ENCODE assay signal across 26 cellular contexts in genomic region chr9:79621916-79622575, GRCh38. TPM values are rescaled to one million over a fixed set of nuclear protein-coding genes. Genes with fewer than 3 reads are reported as not detected.
DNase-seq lines count a peak whose midpoint lies in the region; ATAC-seq and TF ChIP-seq lines count a peak whose summit lies in the region.
"Had no signal": no experiment of that assay in that cellular context is flagged by ENCODE, and none has a peak within 500 bp of the region (broad histone marks: within the 10 kb centered on the region; RNA-seq: fewer than 3 reads in every experiment).

No MANE protein-coding gene starts in this region.

- H3K27me3 Mint-ChIP-seq in CD8-positive, alpha-beta T cell (ENCODE audit: low read depth): no peaks in the 10 kb centered on the region
- H3K27me3 Mint-ChIP-seq in T-cell (no peaks in the 10 kb centered on the region), immature natural killer cell (ENCODE audit: low read depth in 3 of 3) (peaks cover 4 to 10% (median 7%) of the 10 kb centered on the region in 3 donors)
- H3K27me3 Mint-ChIP-seq: activated CD4-positive, alpha-beta T cell treated with anti-CD3 and anti-CD28 coated beads, Interleukin-2, amount 10 ng/mL, durations not matched to agents 24 days and 14 days; activated T-cell treated with anti-CD3 and anti-CD28 coated beads, Interleukin-2, amount 50 U/mL, for 24 hours had no signal

- POLR2A ChIA-PET in CD8-positive, alpha-beta T cell (lab: Charles Lee): no interaction called here
- POLR2A ChIA-PET in T-cell (lab: Charles Lee): no interaction called here

- H3K36me3 Mint-ChIP-seq in CD8-positive, alpha-beta T cell: peaks cover 5% of the 10 kb centered on the region
- H3K36me3 Mint-ChIP-seq in T-cell: peaks cover 12% of the 10 kb centered on the region
- no peaks in the 10 kb centered on the region for H3K36me3 Mint-ChIP-seq in immature natural killer cell

- no peak for ATAC-seq in CD8-positive, alpha-beta T cell
- ATAC-seq in T-cell (replicated peaks in 1 of 4) (no peak), GM21515 (IDR thresholded peaks at IDR 0.05; ENCODE audit: unreplicated experiment) (no peak)
- ATAC-seq: heart left ventricle, lower lobe of right lung, right cardiac atrium had no signal

- TF ChIP-seq CTCF in AG10803 (conservative IDR thresholded peaks at IDR 0.05; ENCODE audit: low read length): no peak
- no peak for TF ChIP-seq CTCF in CD8-positive, alpha-beta T cell (IDR thresholded peaks at IDR 0.05)
- no peak for TF ChIP-seq CTCF in lower leg skin (IDR thresholded peaks at IDR 0.05)

- H3K4me1 Mint-ChIP-seq in CD8-positive, alpha-beta T cell (ENCODE audit: low read depth): peaks cover 68% of the 10 kb centered on the region
- H3K4me1 Mint-ChIP-seq in T-cell (peaks cover 54 to 65% (median 59%) of the 10 kb centered on the region in 3 donors), immature natural killer cell (peaks cover 68 to 81% of the 10 kb centered on the region in 2 donors)

- CTCF ChIA-PET in CD8-positive, alpha-beta T cell (lab: Charles Lee): no interaction called here
- CTCF ChIA-PET in T-cell (lab: Charles Lee): no interaction called here

- H3K4me1 ChIP-seq in CD8-positive, alpha-beta T cell (ENCODE audit: insufficient read depth, low read length): peaks cover 22% of the 10 kb centered on the region

- peak; percentile 38 for DNase-seq in AG10803 (ENCODE audit: low read depth)
- DNase-seq in CD8-positive, alpha-beta T cell: no peak
- no peak for DNase-seq in T-cell
- no peak for DNase-seq in immature natural killer cell
- no peak for DNase-seq in NCI-H526 treated with DMSO at 0.1 percent for 48 hours (lab: John Stamatoyannopoulos, UW)
- DNase-seq in lower leg skin (ENCODE audit: low spot score in 2 of 2): no peak
- DNase-seq in NCI-H748 (lab: John Stamatoyannopoulos, UW; ENCODE audit: unreplicated experiment): no peak
- DNase-seq: activated CD4-positive, alpha-beta T cell treated with anti-CD3 and anti-CD28 coated beads, Interleukin-2, amount 10 ng/mL, durations not matched to agents 24 days and 14 days; activated gamma-delta T cell treated with Interleukin-2 at 50 U/mL for 16 hours; activated T-cell treated with anti-CD3 and anti-CD28 coated beads, Interleukin-2, amount 50 U/mL, for 24 hours; C1 segment of cervical spinal cord; EL; HCEC 1CT; heart left ventricle; kidney glomerular epithelial cell; lower lobe of right lung; NCI-H1092; NCI-H187; nephron progenitor cell; right cardiac atrium; stimulated activated CD4-positive, alpha-beta T cell treated with anti-CD3 and anti-CD28 coated beads, Interleukin-2, amount 100 ng/mL, for 24 hours; transverse colon had no signal

- H3K27me3 ChIP-seq in CD8-positive, alpha-beta T cell (ENCODE audit: insufficient read depth, low read length): no peaks in the 10 kb centered on the region
- H3K27me3 ChIP-seq: heart left ventricle, transverse colon had no signal

- intact Hi-C loops in CD8-positive, alpha-beta T cell (cut with DNase I, micrococcal nuclease): loop anchor here (1.0 to 5.0 kb wide), 5 partner anchors 9 to 50 kb away; partner anchors contain the start of gene TLE4 (in 1 of the 2)
- intact Hi-C loops in lower leg skin (cut with DNase I; ENCODE audit: low total_unique reads): no loop called here

- H3K4me3 ChIP-seq in AG10803 (ENCODE audit: low read length) (no peak overlapping the region), lower leg skin (ENCODE audit: low read depth, poor library complexity, severe bottlenecking) (no peak overlapping the region)
- H3K4me3 ChIP-seq in CD8-positive, alpha-beta T cell (ENCODE audit: low read depth, low read length): no peak overlapping the region
- H3K4me3 ChIP-seq: heart left ventricle, lower lobe of right lung, SK-N-MC, transverse colon had no signal

- H3K27ac ChIP-seq in CD8-positive, alpha-beta T cell (ENCODE audit: low read depth, low read length): no peak overlapping the region
- H3K27ac ChIP-seq: heart left ventricle, lower lobe of right lung, SK-N-MC, transverse colon, VCaP had no signal

- H3K4me3 Mint-ChIP-seq in CD8-positive, alpha-beta T cell: no peak overlapping the region
- H3K4me3 Mint-ChIP-seq in T-cell: no peak overlapping the region
- H3K4me3 Mint-ChIP-seq in immature natural killer cell: no peak overlapping the region
- H3K4me3 Mint-ChIP-seq: activated CD4-positive, alpha-beta T cell treated with anti-CD3 and anti-CD28 coated beads, Interleukin-2, amount 10 ng/mL, durations not matched to agents 24 days and 14 days; activated T-cell treated with anti-CD3 and anti-CD28 coated beads, Interleukin-2, amount 50 U/mL, for 24 hours; brain; nephron progenitor cell had no signal

- no peaks in the 10 kb centered on the region for H3K36me3 ChIP-seq in CD8-positive, alpha-beta T cell (ENCODE audit: insufficient read depth, low read length)
- H3K36me3 ChIP-seq: heart left ventricle, lower lobe of right lung, transverse colon had no signal

- peak overlapping the region; percentile 10 for H3K27ac Mint-ChIP-seq in CD8-positive, alpha-beta T cell
- H3K27ac Mint-ChIP-seq in T-cell (peak overlapping the region; percentile 49 to 63), immature natural killer cell (peak overlapping the region; percentile 2 to 53 (median 24))
- H3K27ac Mint-ChIP-seq: activated CD4-positive, alpha-beta T cell treated with anti-CD3 and anti-CD28 coated beads, Interleukin-2, amount 10 ng/mL, durations not matched to agents 24 days and 14 days; activated T-cell treated with anti-CD3 and anti-CD28 coated beads, Interleukin-2, amount 50 U/mL, for 24 hours had no signal

- no peaks in the 10 kb centered on the region for H3K9me3 Mint-ChIP-seq in CD8-positive, alpha-beta T cell
- no peaks in the 10 kb centered on the region for H3K9me3 Mint-ChIP-seq in T-cell
- H3K9me3 Mint-ChIP-seq in immature natural killer cell: no peaks in the 10 kb centered on the region
- H3K9me3 Mint-ChIP-seq: activated T-cell treated with anti-CD3 and anti-CD28 coated beads, Interleukin-2, amount 50 U/mL, for 24 hours had no signal

- TF ChIP-seq POLR2A in lower leg skin (IDR thresholded peaks at IDR 0.05): no peak

- no peaks in the 10 kb centered on the region for H3K9me3 ChIP-seq in CD8-positive, alpha-beta T cell (ENCODE audit: low read length)
- H3K9me3 ChIP-seq: heart left ventricle, lower lobe of right lung, transverse colon had no signal

RNA-seq across cellular contexts. Expression of gene TLE4, which starts 50.3 kb away (rescaled TPM):
- total RNA-seq in CD8-positive, alpha-beta T cell: 100 to 1,000 TPM; 123 to 124 TPM
- total RNA-seq in T-cell: 100 to 1,000 TPM in 2 of 5 donors, 10 to 100 TPM in 3; 65.9 to 138 (median 78.7) TPM
- 10 to 100 TPM; 38.0 to 41.4 (median 38.1) TPM for polyA plus RNA-seq in immature natural killer cell
- 10 to 100 TPM; 46.8 to 97.9 (median 54.1) TPM for total RNA-seq in lower leg skin
